Comparison of ENCODE assay signal across 10 cellular contexts in genomic region chr5:96788112-96788749, GRCh38. TPM values are rescaled to one million over a fixed set of nuclear protein-coding genes. Genes with fewer than 3 reads are reported as not detected.
DNase-seq lines count a peak whose midpoint lies in the region; ATAC-seq and TF ChIP-seq lines count a peak whose summit lies in the region.
"Had no signal": no experiment of that assay in that cellular context is flagged by ENCODE, and none has a peak within 500 bp of the region (broad histone marks: within the 10 kb centered on the region; RNA-seq: fewer than 3 reads in every experiment).

No MANE protein-coding gene starts in this region.

- H3K36me3 Mint-ChIP-seq in CD4-positive, alpha-beta memory T cell = peaks cover 56 to 86% of the 10 kb centered on the region in 2 donors
- H3K36me3 Mint-ChIP-seq in natural killer cell = peaks cover 32% of the 10 kb centered on the region

- peak overlapping the region; percentile 46 to 93 (median 89) for H3K27ac Mint-ChIP-seq in CD4-positive, alpha-beta memory T cell
- peak overlapping the region; percentile 61 to 76 for H3K27ac Mint-ChIP-seq in natural killer cell
- H3K27ac Mint-ChIP-seq: T-helper 1 cell treated with Interleukin-12 subunit alpha and Interleukin-12 subunit beta and Interleukin-4 antibody, amounts not matched to agents 30 μg/mL and 1 μg/mL, for 36 hours had no signal

- CTCF ChIA-PET in CD4-positive, alpha-beta memory T cell (lab: Charles Lee; ENCODE audit: partially characterized antibody) = interaction anchor here (1.2 to 1.3 kb wide), 2 partner anchors 33 to 376 kb away, joined by 4 to 5 read pairs; no protein-coding TSS in a partner anchor

- POLR2A ChIA-PET in CD4-positive, alpha-beta memory T cell (lab: Charles Lee; ENCODE audit: partially characterized antibody) = interaction anchor here (1.2 kb wide), 1 partner anchor 20 kb away, joined by 8 read pairs; the partner anchor contains the start of gene ERAP1

- no peak for DNase-seq in CD4-positive, alpha-beta memory T cell
- DNase-seq in M059J (ENCODE audit: low read depth) = peak; percentile 21
- no peak for DNase-seq in natural killer cell
- DNase-seq in pons (ENCODE audit: low spot score) = no peak
- no peak for DNase-seq in nucleus accumbens (lab: John Stamatoyannopoulos, UW)
- DNase-seq: aorta, NCI-H1930 had no signal

- no peak for TF ChIP-seq CTCF in natural killer cell (IDR thresholded peaks at IDR 0.05)

- no peak overlapping the region for H3K4me3 ChIP-seq in CD4-positive, alpha-beta memory T cell (ENCODE audit: low read length in 2 of 2)

- H3K27me3 ChIP-seq in CD4-positive, alpha-beta memory T cell (ENCODE audit: insufficient read depth, low read length) = no peaks in the 10 kb centered on the region

- peaks cover 65% of the 10 kb centered on the region for H3K36me3 ChIP-seq in CD4-positive, alpha-beta memory T cell (ENCODE audit: insufficient read depth, low read length)

- peaks cover 12 to 22% (median 14%) of the 10 kb centered on the region in 4 donors for H3K4me1 Mint-ChIP-seq in CD4-positive, alpha-beta memory T cell
- peaks cover 0 to 17% of the 10 kb centered on the region in 2 donors for H3K4me1 Mint-ChIP-seq in natural killer cell

- intact Hi-C loops in CD4-positive, alpha-beta memory T cell (cut with micrococcal nuclease) = loop anchor here (5.0 kb wide), 1 partner anchor 34 kb away; no protein-coding TSS in a partner anchor
- intact Hi-C loops in natural killer cell (cut with micrococcal nuclease) = no loop called here

- no peaks in the 10 kb centered on the region for H3K4me1 ChIP-seq in CD4-positive, alpha-beta memory T cell (ENCODE audit: insufficient read depth, low read length)

- H3K27me3 Mint-ChIP-seq in CD4-positive, alpha-beta memory T cell = no peaks in the 10 kb centered on the region
- no peaks in the 10 kb centered on the region for H3K27me3 Mint-ChIP-seq in natural killer cell (ENCODE audit: low read depth in 2 of 2)

- ATAC-seq in esophagus mucosa (peak; percentile 35), natural killer cell (peak in 2 of 3 donors; percentile 49 to 52), GM18868 (IDR thresholded peaks at IDR 0.05; ENCODE audit: unreplicated experiment) (no peak)

- no peaks in the 10 kb centered on the region for H3K9me3 ChIP-seq in CD4-positive, alpha-beta memory T cell (ENCODE audit: control insufficient read depth in 1 of 2, low read length in 2 of 2)

- no peak overlapping the region for H3K27ac ChIP-seq in CD4-positive, alpha-beta memory T cell (ENCODE audit: low read depth, low read length)

- no peaks in the 10 kb centered on the region for H3K9me3 Mint-ChIP-seq in CD4-positive, alpha-beta memory T cell
- no peaks in the 10 kb centered on the region for H3K9me3 Mint-ChIP-seq in natural killer cell
- H3K9me3 Mint-ChIP-seq: T-helper 1 cell treated with Interleukin-12 subunit alpha and Interleukin-12 subunit beta and Interleukin-4 antibody, amounts not matched to agents 30 μg/mL and 1 μg/mL, for 36 hours had no signal

- no peak overlapping the region for H3K4me3 Mint-ChIP-seq in CD4-positive, alpha-beta memory T cell
- no peak overlapping the region for H3K4me3 Mint-ChIP-seq in natural killer cell
- H3K4me3 Mint-ChIP-seq: T-helper 1 cell treated with Interleukin-12 subunit alpha and Interleukin-12 subunit beta and Interleukin-4 antibody, amounts not matched to agents 30 μg/mL and 1 μg/mL, for 36 hours had no signal

RNA-seq across cellular contexts. Expression of gene ERAP1, which starts 19.5 kb away (rescaled TPM):
- 100 to 1,000 TPM; 158 to 176 TPM for total RNA-seq in CD4-positive, alpha-beta memory T cell
- 10 to 100 TPM; 51.3 to 58.9 TPM for polyA plus RNA-seq in CD4-positive, alpha-beta memory T cell
- total RNA-seq in M059J (2014; rRNA removed; shearing (Covaris generic)) = 25.6 and 31.6 TPM in 2 replicates
- total RNA-seq in esophagus mucosa (20.7 TPM), natural killer cell (100 to 1,000 TPM; 109 to 158 (median 112) TPM)
